In the genomic region with DNA sequence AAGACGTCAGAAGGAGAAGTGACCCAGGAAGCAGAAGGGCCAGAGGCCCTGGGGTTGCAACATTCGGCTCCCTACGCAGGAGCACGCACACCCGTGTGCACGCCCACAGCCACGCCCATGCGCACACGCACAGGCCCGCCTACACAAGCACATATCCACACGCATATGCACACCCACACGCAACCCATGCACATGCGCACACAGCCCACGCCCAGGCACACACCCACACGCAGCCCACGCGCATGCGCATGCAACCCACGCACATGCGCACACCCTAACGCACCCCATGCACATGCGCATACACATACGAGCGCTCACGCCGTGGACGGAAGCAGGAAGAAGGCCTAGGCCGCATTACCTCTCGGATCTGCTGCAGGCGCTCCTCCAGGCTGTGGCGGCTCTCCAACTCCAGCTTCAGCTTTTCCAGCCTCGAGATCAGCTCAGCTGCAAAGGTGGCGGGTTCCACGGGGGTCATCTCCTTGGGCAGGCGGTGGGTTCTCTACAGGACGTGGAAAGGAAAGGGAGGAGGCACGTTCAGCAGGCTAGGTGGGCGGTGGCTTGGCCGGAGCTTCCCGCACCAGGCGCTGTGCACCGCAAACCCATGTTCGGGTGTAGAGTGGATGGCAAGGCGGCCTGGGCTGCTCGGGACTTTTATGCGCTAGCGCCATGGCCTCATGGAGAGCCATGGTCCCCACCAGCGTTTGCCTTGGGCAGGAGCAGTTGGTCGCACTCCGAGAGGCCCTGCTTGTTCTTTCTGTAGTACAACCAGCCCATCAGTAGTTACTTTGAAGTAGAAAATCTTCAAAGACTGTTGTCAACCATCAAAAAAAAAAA, we compare ENCODE assay signal across 12 cellular contexts. TPM values are rescaled to one million over a fixed set of nuclear protein-coding genes. Genes with fewer than 3 reads are reported as not detected.
A peak's percentile ranks its signal among the peaks of the same experiment; 100 is the strongest.
DNase-seq lines count a peak whose midpoint lies in the region; ATAC-seq and TF ChIP-seq lines count a peak whose summit lies in the region.
"Had no signal": no experiment of that assay in that cellular context is flagged by ENCODE, and none has a peak within 500 bp of the region (broad histone marks: within the 10 kb centered on the region; RNA-seq: fewer than 3 reads in every experiment).

No MANE protein-coding gene starts in this region.

- TF ChIP-seq CTCF in HEK293 (tag by site-specific recombination; IDR thresholded peaks at IDR 0.05) (no peak), hepatocyte (IDR thresholded peaks at IDR 0.05; ENCODE audit: poor library complexity) (no peak)

- H3K4me2 ChIP-seq in hepatocyte: no peak overlapping the region

- H2AFZ ChIP-seq in hepatocyte: no peak overlapping the region

- POLR2A ChIA-PET in HEK293 (lab: Yijun Ruan, JAX): no interaction called here

- CTCF ChIA-PET in HEK293 (lab: Yijun Ruan, JAX): interaction anchor here (0.6 to 1.2 kb wide), 2 partner anchors 244 to 626 kb away, joined by 4 read pairs; no protein-coding TSS in a partner anchor

- no peaks in the 10 kb centered on the region for H3K9me2 ChIP-seq in hepatocyte (replicated peaks; ENCODE audit: insufficient read depth)

- H3K9me3 ChIP-seq in HEK293 (ENCODE audit: control insufficient read depth, insufficient read depth, low read depth, low read length): no peaks in the 10 kb centered on the region
- H3K9me3 ChIP-seq in hepatocyte (ENCODE audit: low read depth): no peaks in the 10 kb centered on the region
- H3K9me3 ChIP-seq: thoracic aorta had no signal

- H3K27ac ChIP-seq in HEK293 (ENCODE audit: extremely low read depth, low read depth, low read length): no peak overlapping the region
- no peak overlapping the region for H3K27ac ChIP-seq in hepatocyte
- H3K27ac ChIP-seq: thoracic aorta had no signal

- peaks cover 15% of the 10 kb centered on the region for H4K20me1 ChIP-seq in hepatocyte (ENCODE audit: insufficient read depth, poor library complexity, severe bottlenecking)

- H3K27me3 ChIP-seq in hepatocyte: no peaks in the 10 kb centered on the region

- no peak for ATAC-seq in HG02759 (IDR thresholded peaks at IDR 0.05; ENCODE audit: unreplicated experiment)

- H3K36me3 ChIP-seq in HEK293 (ENCODE audit: control insufficient read depth in 2 of 2, insufficient read depth in 1 of 2, low read length in 2 of 2) (peaks cover 21 to 90% of the 10 kb centered on the region in 2 experiments), hepatocyte (replicated peaks; ENCODE audit: insufficient read depth, low read depth) (no peaks in the 10 kb centered on the region)

- DNase-seq in activated T-cell treated with anti-CD3 and anti-CD28 coated beads for 1 hour (ENCODE audit: low read depth): peak; percentile 47
- DNase-seq in effector CD4-positive, alpha-beta T cell: peak; percentile 32
- peak; percentile 59 for DNase-seq in stimulated activated CD4-positive, alpha-beta T cell treated with anti-CD3 and anti-CD28 coated beads, Interleukin-2, amount 100 ng/mL, for 4 hours (ENCODE audit: low read depth)
- no peak for DNase-seq in hepatocyte (ENCODE audit: low spot score)
- DNase-seq in DMS153 treated with DMSO at 0.1 percent for 48 hours (lab: John Stamatoyannopoulos, UW; ENCODE audit: unreplicated experiment): no peak
- no peak for DNase-seq in UCSD-AML1 (lab: John Stamatoyannopoulos, UW; ENCODE audit: unreplicated experiment)
- DNase-seq: activated CD8-positive, alpha-beta memory T cell treated with anti-CD3 and anti-CD28 coated beads, Interleukin-2, amount 50 U/mL, for 48 hours; foreskin melanocyte; NCI-H1105 had no signal

- H3K79me2 ChIP-seq in hepatocyte: peaks cover 54% of the 10 kb centered on the region

- no peak overlapping the region for H3K4me3 ChIP-seq in HEK293 (ENCODE audit: low read depth, low read length)
- no peak overlapping the region for H3K4me3 ChIP-seq in hepatocyte
- H3K4me3 ChIP-seq: thoracic aorta had no signal

- 97% methylated on average over 50 of the region's 50 CpGs for WGBS in hepatocyte (ENCODE audit: low lambda C conversion rate, missing lambda C conversion rate)

- H3K4me1 ChIP-seq in HEK293 (ENCODE audit: control insufficient read depth, insufficient read depth, low read length) (no peaks in the 10 kb centered on the region), hepatocyte (ENCODE audit: insufficient read depth) (peaks cover 12% of the 10 kb centered on the region)

TF ChIP-seq in HEK293, 187 proteins besides CTCF, POLR2A, EP300 and RAD21:
- TF ChIP-seq ZNF629 (tag by site-specific recombination; IDR thresholded peaks at IDR 0.05) (no peak), REPIN1 (tag by site-specific recombination; IDR thresholded peaks at IDR 0.05; ENCODE audit: low read depth) (no peak), KLF17 (tag by site-specific recombination; IDR thresholded peaks at IDR 0.05) (no peak), ZNF175 (tag by site-specific recombination; IDR thresholded peaks at IDR 0.05) (no peak), ZNF26 (tag by site-specific recombination; IDR thresholded peaks at IDR 0.05) (no peak), ZNF366 (tag by site-specific recombination; conservative IDR thresholded peaks at IDR 0.05) (no peak), ZFP41 (tag by site-specific recombination; IDR thresholded peaks at IDR 0.05; ENCODE audit: borderline replicate concordance) (no peak), ZNF426 (tag by site-specific recombination; IDR thresholded peaks at IDR 0.05) (no peak), ZNF221 (tag by site-specific recombination; IDR thresholded peaks at IDR 0.05; ENCODE audit: borderline replicate concordance) (no peak), ZNF169 (tag by site-specific recombination; IDR thresholded peaks at IDR 0.05) (no peak), ZXDB (tag by site-specific recombination; IDR thresholded peaks at IDR 0.05) (no peak), ZFHX2 (tag by site-specific recombination; conservative IDR thresholded peaks at IDR 0.05) (peak; percentile 99), EGR2 (tag by site-specific recombination; IDR thresholded peaks at IDR 0.05; ENCODE audit: low read depth) (peak; percentile 96), ZNF23 (tag by site-specific recombination; IDR thresholded peaks at IDR 0.05; ENCODE audit: borderline replicate concordance) (no peak), ZNF114 (tag by site-specific recombination; IDR thresholded peaks at IDR 0.05) (no peak), GLIS1 (tag by site-specific recombination; IDR thresholded peaks at IDR 0.05) (no peak), WT1 (tag by site-specific recombination; IDR thresholded peaks at IDR 0.05) (no peak), ZNF37A (tag by site-specific recombination; IDR thresholded peaks at IDR 0.05) (no peak), KLF9 (tag by site-specific recombination; IDR thresholded peaks at IDR 0.05; ENCODE audit: low read depth) (0 out of 2 replicates have a peak, but pooled peaks have one; percentile 42), ZNF544 (tag by site-specific recombination; IDR thresholded peaks at IDR 0.05) (no peak)
- TF ChIP-seq, protein P1, sequence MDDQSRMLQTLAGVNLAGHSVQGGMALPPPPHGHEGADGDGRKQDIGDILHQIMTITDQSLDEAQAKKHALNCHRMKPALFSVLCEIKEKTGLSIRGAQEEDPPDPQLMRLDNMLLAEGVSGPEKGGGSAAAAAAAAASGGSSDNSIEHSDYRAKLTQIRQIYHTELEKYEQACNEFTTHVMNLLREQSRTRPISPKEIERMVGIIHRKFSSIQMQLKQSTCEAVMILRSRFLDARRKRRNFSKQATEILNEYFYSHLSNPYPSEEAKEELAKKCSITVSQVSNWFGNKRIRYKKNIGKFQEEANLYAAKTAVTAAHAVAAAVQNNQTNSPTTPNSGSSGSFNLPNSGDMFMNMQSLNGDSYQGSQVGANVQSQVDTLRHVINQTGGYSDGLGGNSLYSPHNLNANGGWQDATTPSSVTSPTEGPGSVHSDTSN (CRISPR knock-in tag; IDR thresholded peaks at IDR 0.05): no peak
- TF ChIP-seq, protein P2, sequence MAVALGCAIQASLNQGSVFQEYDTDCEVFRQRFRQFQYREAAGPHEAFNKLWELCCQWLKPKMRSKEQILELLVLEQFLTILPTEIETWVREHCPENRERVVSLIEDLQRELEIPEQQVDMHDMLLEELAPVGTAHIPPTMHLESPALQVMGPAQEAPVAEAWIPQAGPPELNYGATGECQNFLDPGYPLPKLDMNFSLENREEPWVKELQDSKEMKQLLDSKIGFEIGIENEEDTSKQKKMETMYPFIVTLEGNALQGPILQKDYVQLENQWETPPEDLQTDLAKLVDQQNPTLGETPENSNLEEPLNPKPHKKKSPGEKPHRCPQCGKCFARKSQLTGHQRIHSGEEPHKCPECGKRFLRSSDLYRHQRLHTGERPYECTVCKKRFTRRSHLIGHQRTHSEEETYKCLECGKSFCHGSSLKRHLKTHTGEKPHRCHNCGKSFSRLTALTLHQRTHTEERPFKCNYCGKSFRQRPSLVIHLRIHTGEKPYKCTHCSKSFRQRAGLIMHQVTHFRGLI (tag by site-specific recombination; IDR thresholded peaks at IDR 0.05): no peak
TF ChIP-seq in HEK293: peak in this region for 3.

RNA-seq across cellular contexts. Expression of gene AXIN2, which starts 23.4 kb away (rescaled TPM):
- 21.4 and 22.3 TPM in 2 replicates for total RNA-seq in hepatocyte
- 11.3 and 15.4 TPM in 2 replicates for polyA plus RNA-seq in hepatocyte

Comparison
In these comparisons a context has a peak if more than half of its experiments do, and no peak if none do; other contexts are left out.
1. DNase-seq: peak in activated T-cell treated with anti-CD3 and anti-CD28 coated beads for 1 hour (single experiment), effector CD4-positive, alpha-beta T cell (single experiment) and stimulated activated CD4-positive, alpha-beta T cell treated with anti-CD3 and anti-CD28 coated beads, Interleukin-2, amount 100 ng/mL, for 4 hours (single experiment); none in hepatocyte (single experiment), DMS153 treated with DMSO at 0.1 percent for 48 hours (single experiment) and UCSD-AML1 (single experiment).